In the genomic region with DNA sequence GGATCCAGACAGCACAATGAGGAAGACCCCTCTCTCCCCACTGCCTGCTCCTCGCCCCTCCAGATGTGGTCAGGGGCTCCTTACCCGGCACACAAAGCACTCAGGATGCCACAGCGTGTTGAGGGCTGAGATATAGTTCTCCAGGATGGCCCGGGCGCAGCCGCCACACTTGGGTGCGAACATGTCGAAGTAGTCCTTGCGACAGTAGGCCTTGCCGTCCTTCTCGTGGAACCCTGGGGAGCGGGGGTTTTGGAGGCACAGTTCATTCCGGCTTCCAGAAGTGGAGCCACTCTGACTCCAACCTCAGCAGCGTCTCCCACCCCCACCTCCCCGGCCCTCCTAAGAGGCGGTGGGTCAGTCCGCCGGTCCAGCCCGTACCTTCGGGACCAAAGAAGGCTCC, we compare ENCODE assay signal across 18 cellular contexts. TPM values are rescaled to one million over a fixed set of nuclear protein-coding genes. Genes with fewer than 3 reads are reported as not detected.
A peak's percentile ranks its signal among the peaks of the same experiment; 100 is the strongest.
DNase-seq lines count a peak whose midpoint lies in the region; ATAC-seq and TF ChIP-seq lines count a peak whose summit lies in the region.
"Had no signal": no experiment of that assay in that cellular context is flagged by ENCODE, and none has a peak within 500 bp of the region (broad histone marks: within the 10 kb centered on the region; RNA-seq: fewer than 3 reads in every experiment).

No MANE protein-coding gene starts in this region.

- CTCF ChIA-PET in RWPE1 (lab: Yijun Ruan, JAX), result interaction anchor here (1.0 kb wide), 1 partner anchor 14 kb away, joined by 3 read pairs; no protein-coding TSS in a partner anchor

- no peak overlapping the region for H3K4me3 ChIP-seq in left ventricle myocardium inferior
- H3K4me3 ChIP-seq: BLaER1 treated with 17β-estradiol and CSF1 and Interleukin-3, amounts not matched to agents 10 nM and 100 nM; GM12878; GM23248; HAP-1 had no signal

- intact Hi-C loops in Right ventricle myocardium superior (cut with DNase I), result no loop called here
- intact Hi-C loops in left ventricle myocardium inferior (cut with micrococcal nuclease), result no loop called here

- POLR2A ChIA-PET in RWPE1 (lab: Yijun Ruan, JAX; ENCODE audit: low non-redundant PET), result no interaction called here

- no peak overlapping the region for H3K27ac ChIP-seq in left ventricle myocardium inferior (replicated peaks)
- H3K27ac ChIP-seq in RWPE1, result peak overlapping the region; percentile 82
- H3K27ac ChIP-seq: BLaER1 treated with 17β-estradiol and CSF1 and Interleukin-3, amounts not matched to agents 10 nM and 100 nM; GM23248 had no signal

- H3K9me3 ChIP-seq in left ventricle myocardium inferior (replicated peaks), result no peaks in the 10 kb centered on the region
- H3K9me3 ChIP-seq: BLaER1 treated with 17β-estradiol and CSF1 and Interleukin-3, amounts not matched to agents 10 nM and 100 nM; HAP-1 had no signal

- no peaks in the 10 kb centered on the region for H3K4me1 ChIP-seq in left ventricle myocardium inferior
- H3K4me1 ChIP-seq: HAP-1 had no signal

- H3K27me3 ChIP-seq in left ventricle myocardium inferior (ENCODE audit: low read depth), result no peaks in the 10 kb centered on the region
- H3K27me3 ChIP-seq: BLaER1 treated with 17β-estradiol and CSF1 and Interleukin-3, amounts not matched to agents 10 nM and 100 nM had no signal

- peak; percentile 24 for DNase-seq in Right ventricle myocardium superior
- no peak for DNase-seq in left ventricle myocardium inferior
- DNase-seq in RWPE1 (ENCODE audit: low spot score), result no peak
- peak; percentile 5 for DNase-seq in iPS-NIHi11 (ENCODE audit: low spot score)
- no peak for DNase-seq in H4 (ENCODE audit: low spot score)
- DNase-seq in GM19238 (ENCODE audit: insufficient read length, low spot score), result no peak
- no peak for DNase-seq in activated effector memory CD4-positive, alpha-beta T cell treated with Interleukin-2 at 50 U/mL for 16 hours
- DNase-seq: CD8-positive, alpha-beta T cell; DMS 273 treated with DMSO at 0.1 percent for 48 hours; DMS53; DND-41; EL had no signal

- TF ChIP-seq CTCF in left ventricle myocardium inferior (IDR thresholded peaks at IDR 0.05; ENCODE audit: borderline replicate concordance) (no peak), RWPE1 (conservative IDR thresholded peaks at IDR 0.05; ENCODE audit: low read depth) (no peak)

- ATAC-seq in Right ventricle myocardium superior (ENCODE audit: poor library complexity) (no peak), GM21825 (IDR thresholded peaks at IDR 0.05; ENCODE audit: unreplicated experiment) (no peak)
- ATAC-seq: CD8-positive, alpha-beta T cell; GM12878; HepG2 had no signal

- H3K36me3 ChIP-seq in left ventricle myocardium inferior, result peaks cover 91% of the 10 kb centered on the region

RNA-seq across cellular contexts. Expression of a gene that starts 12.8 kb away (rescaled TPM):
- 693 TPM for total RNA-seq in Right ventricle myocardium superior
- 712 TPM for total RNA-seq in left ventricle myocardium inferior
- total RNA-seq in H4 (2014; rRNA removed; shearing (Covaris generic)), result 6,442 and 6,835 TPM in 2 replicates

RNA-seq across cellular contexts. Expression of a gene that starts 19.2 kb away (rescaled TPM):
- total RNA-seq in Right ventricle myocardium superior, result 30.5 TPM
- 36.0 TPM for total RNA-seq in left ventricle myocardium inferior
- 33.7 and 59.7 TPM in 2 replicates for total RNA-seq in H4 (2014; rRNA removed; shearing (Covaris generic))

RNA-seq across cellular contexts. Expression of a gene that starts 51.8 kb away (rescaled TPM):
- total RNA-seq in Right ventricle myocardium superior, result 47.1 TPM
- 59.8 TPM for total RNA-seq in left ventricle myocardium inferior
- 18.7 and 31.3 TPM in 2 replicates for total RNA-seq in H4 (2014; rRNA removed; shearing (Covaris generic))

Comparison
In these comparisons a context has a peak if more than half of its experiments do, and no peak if none do; other contexts are left out.
1. DNase-seq: peak in Right ventricle myocardium superior (single experiment) and iPS-NIHi11 (single experiment); none in left ventricle myocardium inferior (single experiment), RWPE1 (single experiment), H4 (single experiment), GM19238 (single experiment) and activated effector memory CD4-positive, alpha-beta T cell treated with Interleukin-2 at 50 U/mL for 16 hours (single experiment).